Comparison of ENCODE assay signal across 1 cellular context in genomic region chr10:88158506-88159123, GRCh38.
TF ChIP-seq lines count a peak whose summit lies in the region.

No MANE protein-coding gene starts in this region.

TF ChIP-seq in SK-N-SH, 30 proteins besides CTCF, POLR2A, EP300 and RAD21 (continued from another document):
- TF ChIP-seq MAX (IDR thresholded peaks at IDR 0.05; ENCODE audit: low read depth) (no peak), SIN3A (IDR thresholded peaks at IDR 0.05; ENCODE audit: borderline replicate concordance, low read depth, low read length) (no peak), JUND (IDR thresholded peaks at IDR 0.05) (no peak), GABPA (IDR thresholded peaks at IDR 0.05; ENCODE audit: low read depth) (no peak), TEAD4 (IDR thresholded peaks at IDR 0.05; ENCODE audit: borderline replicate concordance, insufficient read depth) (no peak), REST (IDR thresholded peaks at IDR 0.05; ENCODE audit: low read depth, low read length) (no peak)
